1 cellular context compared by ENCODE assay signal in the genomic region with DNA sequence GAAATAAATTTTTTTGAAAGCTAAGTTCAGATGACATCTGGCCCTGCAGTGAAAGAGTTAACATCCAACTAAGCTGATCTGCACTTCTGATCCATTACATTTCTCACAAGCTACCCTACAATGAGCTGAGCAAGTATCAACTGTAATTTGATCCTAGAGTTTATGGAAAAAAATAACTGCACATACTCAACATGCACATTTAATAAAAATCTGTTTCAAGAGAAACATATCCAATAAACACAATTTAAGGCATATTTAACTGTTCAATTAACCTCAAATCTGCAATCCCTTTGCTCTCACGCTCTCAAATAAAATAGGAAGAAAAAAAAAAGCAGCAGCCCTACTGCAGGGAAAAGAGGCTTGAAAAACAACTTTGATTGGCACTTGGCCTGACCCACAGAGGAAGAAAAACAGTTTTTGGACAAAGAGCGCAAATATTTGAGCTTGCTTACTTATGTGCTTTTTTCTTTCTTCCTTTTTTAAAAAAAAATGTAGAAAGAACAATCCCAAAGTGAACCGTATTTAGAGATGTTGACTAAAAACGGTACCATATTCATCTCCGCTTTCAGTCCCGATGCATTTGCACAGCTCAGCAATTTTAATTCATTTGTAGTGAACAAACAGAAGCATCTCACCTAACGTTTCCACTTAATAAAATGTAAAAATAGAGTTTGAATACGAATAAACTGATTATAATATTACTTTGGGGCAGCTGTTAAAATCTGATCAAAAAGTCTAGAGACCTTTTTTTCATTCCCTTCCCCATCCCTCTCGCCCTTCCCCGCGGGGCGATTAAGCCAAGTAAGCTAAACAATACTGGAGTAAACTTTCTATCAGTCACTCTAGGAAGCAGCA.
TF ChIP-seq lines count a peak whose summit lies in the region.

No MANE protein-coding gene starts in this region.

TF ChIP-seq in H1, 55 proteins besides CTCF, POLR2A, EP300 and RAD21:
- TF ChIP-seq SIRT6 (IDR thresholded peaks at IDR 0.05; ENCODE audit: low read length) = no peak
- TF ChIP-seq NRF1 (IDR thresholded peaks at IDR 0.05; ENCODE audit: low read depth, low read length) = no peak
- TF ChIP-seq MAFK (IDR thresholded peaks at IDR 0.05; ENCODE audit: low read depth, low read length) = peak; percentile 55; the same call in 1 of the 2 replicates
- TF ChIP-seq NANOG (IDR thresholded peaks at IDR 0.05; ENCODE audit: insufficient read depth, low read depth, low read length, poor library complexity, severe bottlenecking) = no peak
